In genomic region chr9:136438548-136438908, GRCh38 we compare ENCODE assay signal across 6 cellular contexts. TPM values are rescaled to one million over a fixed set of nuclear protein-coding genes. Genes with fewer than 3 reads are reported as not detected.
DNase-seq lines count a peak whose midpoint lies in the region; ATAC-seq and TF ChIP-seq lines count a peak whose summit lies in the region.

No MANE protein-coding gene starts in this region.

- CTCF ChIA-PET in A673 (lab: Charles Lee), result no interaction called here

- BruUV-seq in A673 (replicated peaks; lab: Mats Ljungman, UMichigan), result no TSS peak

- no peaks in the 10 kb centered on the region for H3K27me3 ChIP-seq in A673 (replicated peaks; ENCODE audit: insufficient read depth, low read depth, low read length, poor library complexity)
- peaks cover 3% of the 10 kb centered on the region; the same call in 1 of the 2 replicates for H3K27me3 ChIP-seq in H7 (ENCODE audit: control insufficient read depth, insufficient read depth, low read length)

- H3K27me3 Mint-ChIP-seq in naive B cell, result no peaks in the 10 kb centered on the region

- peaks cover 13 to 27% (median 25%) of the 10 kb centered on the region in 3 donors for H3K4me1 Mint-ChIP-seq in naive B cell

- no peaks in the 10 kb centered on the region for H3K36me3 Mint-ChIP-seq in naive B cell

- H3K27ac ChIP-seq in A673 (ENCODE audit: low read depth, low read length, poor library complexity, severe bottlenecking), result peak overlapping the region; percentile 85

- no peaks in the 10 kb centered on the region for H3K9me3 ChIP-seq in A673 (ENCODE audit: low read depth, low read length, poor library complexity, severe bottlenecking)

- peaks cover 15% of the 10 kb centered on the region for H3K4me1 ChIP-seq in A673 (ENCODE audit: insufficient read depth, low read length, poor library complexity, severe bottlenecking)

- peak overlapping the region; percentile 77 to 92 (median 84) for H3K4me3 Mint-ChIP-seq in naive B cell

- TF ChIP-seq CTCF in A673 (conservative IDR thresholded peaks at IDR 0.05; ENCODE audit: low read depth, low read length), result no peak

- ATAC-seq in naive B cell (ENCODE audit: low read depth in 2 of 2) (peak; percentile 11 to 12), HG03521 (IDR thresholded peaks at IDR 0.05; ENCODE audit: unreplicated experiment) (no peak), HG02623 (IDR thresholded peaks at IDR 0.05; ENCODE audit: unreplicated experiment) (no peak)

- POLR2A ChIA-PET in A673 (lab: Charles Lee; ENCODE audit: low non-redundant PET), result no interaction called here

- peaks cover 28% of the 10 kb centered on the region for H3K36me3 ChIP-seq in A673 (ENCODE audit: insufficient read depth, low read length, poor library complexity, severe bottlenecking)
- peaks cover 15% of the 10 kb centered on the region for H3K36me3 ChIP-seq in H7 (replicated peaks; ENCODE audit: control insufficient read depth, insufficient read depth, low read length)

- DNase-seq in A673 (ENCODE audit: low spot score), result no peak
- DNase-seq in H7, result peak; percentile 81
- peak; percentile 58 for DNase-seq in astrocyte of the hippocampus (ENCODE audit: low read depth, low spot score)
- no peak for DNase-seq in naive B cell

- H3K9me3 Mint-ChIP-seq in naive B cell, result no peaks in the 10 kb centered on the region

- H3K4me3 ChIP-seq in A673 (ENCODE audit: low read depth, low read length, poor library complexity, severe bottlenecking) (peak overlapping the region; percentile 77), H7 (ENCODE audit: insufficient read depth, low read depth, low read length) (peak overlapping the region; percentile 71)

- peak overlapping the region in 4 of 6 donors; percentile 54 to 71 (median 68) for H3K27ac Mint-ChIP-seq in naive B cell

- intact Hi-C loops in A673 (cut with micrococcal nuclease; ENCODE audit: unreplicated experiment), result no loop called here

RNA-seq across cellular contexts. Expression of gene INPP5E, which starts 1.1 kb away (rescaled TPM):
- total RNA-seq in A673 (2021), result 26.2 and 27.7 TPM in 2 replicates
- total RNA-seq in H7 (2014; rRNA removed; shearing (Covaris generic)), result 12.4 and 15.2 TPM in 2 replicates
- 1 to 10 TPM in 5 of 6 donors, under 1 TPM in 1; 0.61 to 6.8 (median 3.2) TPM for polyA plus RNA-seq in naive B cell (ENCODE audit: low read depth in 6 of 6)

RNA-seq across cellular contexts. Expression of gene PMPCA, which starts 28.1 kb away (rescaled TPM):
- total RNA-seq in A673 (2021), result 84.1 and 94.8 TPM in 2 replicates
- total RNA-seq in H7 (2014; rRNA removed; shearing (Covaris generic)), result 95.7 and 100 TPM in 2 replicates
- polyA plus RNA-seq in naive B cell (ENCODE audit: low read depth in 6 of 6), result 10 to 100 TPM; 28.1 to 39.8 (median 35.1) TPM

RNA-seq across cellular contexts. Expression of gene ENTR1, which starts 28.1 kb away (rescaled TPM):
- 135 and 146 TPM in 2 replicates for total RNA-seq in A673 (2021)
- total RNA-seq in H7 (2014; rRNA removed; shearing (Covaris generic)), result 116 and 141 TPM in 2 replicates
- polyA plus RNA-seq in naive B cell (ENCODE audit: low read depth in 6 of 6), result 10 to 100 TPM in 5 of 6 donors, 1 to 10 TPM in 1; 6.4 to 15.8 (median 14.4) TPM

RNA-seq across cellular contexts. Expression of gene SNAPC4, which starts 38.6 kb away (rescaled TPM):
- total RNA-seq in A673 (2021), result 22.9 and 24.8 TPM in 2 replicates
- 13.3 and 14.0 TPM in 2 replicates for total RNA-seq in H7 (2014; rRNA removed; shearing (Covaris generic))
- 1 to 10 TPM in 5 of 6 donors, not detected in 1; 1.1 to 2.1 (median 1.3) TPM for polyA plus RNA-seq in naive B cell (ENCODE audit: low read depth in 6 of 6)

RNA-seq across cellular contexts. Expression of gene SEC16A, which starts 44.3 kb away (rescaled TPM):
- 72.9 and 73.7 TPM in 2 replicates for total RNA-seq in A673 (2021)
- total RNA-seq in H7 (2014; rRNA removed; shearing (Covaris generic)), result 17.7 and 23.2 TPM in 2 replicates
- polyA plus RNA-seq in naive B cell (ENCODE audit: low read depth in 6 of 6), result 10 to 100 TPM; 10.3 to 35.2 (median 20.0) TPM

Comparison
In these comparisons a context has a peak if more than half of its experiments do, and no peak if none do; other contexts are left out.
1. DNase-seq: peak in H7 (single experiment) and astrocyte of the hippocampus (single experiment); none in A673 (single experiment) and naive B cell (single experiment).
2. ATAC-seq: peak in naive B cell (2 of 2); none in HG03521 (single experiment) and HG02623 (single experiment).